ENCODE assay signal across 1 cellular context in the genomic region with DNA sequence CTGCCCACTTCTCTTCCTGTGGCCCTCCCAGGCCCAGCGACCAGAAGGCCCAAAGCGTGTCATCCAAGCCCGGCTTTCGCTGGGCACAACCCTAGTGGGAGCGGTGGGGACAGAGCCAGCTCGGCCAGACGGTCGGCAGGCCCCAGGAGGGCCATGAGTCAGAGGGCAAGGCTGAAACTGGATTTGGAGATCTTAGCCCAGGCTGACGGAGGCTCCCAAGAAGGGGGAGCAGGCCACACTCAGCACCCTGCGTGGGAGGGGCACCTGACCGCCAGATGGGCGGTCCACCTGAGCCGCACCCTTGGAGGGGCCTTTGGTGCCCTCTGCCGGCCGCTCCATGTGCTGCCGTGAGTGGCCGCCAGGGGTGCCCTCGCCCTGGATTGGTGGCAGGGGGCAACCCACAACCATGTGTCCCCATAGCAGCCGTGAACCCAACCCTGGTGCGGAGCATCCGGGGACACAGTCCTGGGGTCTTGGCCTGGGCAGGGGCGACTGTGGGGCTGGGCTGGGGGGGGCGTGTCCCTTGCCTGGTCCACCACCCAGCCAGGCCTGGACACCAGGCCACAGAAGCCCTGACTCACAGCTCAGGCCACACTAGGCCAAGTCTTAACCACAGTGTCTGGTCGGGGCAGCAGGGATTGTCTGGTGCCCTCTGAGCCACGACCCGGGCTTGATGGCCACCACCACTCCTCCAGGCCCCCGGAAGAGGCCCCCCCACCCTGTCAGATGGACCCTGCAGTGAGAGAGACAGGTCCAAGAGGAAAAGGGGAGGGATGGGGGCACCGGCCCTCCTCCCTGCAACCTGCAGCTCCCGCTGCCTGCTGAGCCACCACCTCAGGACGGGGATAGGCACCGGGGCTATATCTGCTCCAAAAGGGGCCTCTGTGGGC.
TF ChIP-seq lines count a peak whose summit lies in the region.

No MANE protein-coding gene starts in this region.

TF ChIP-seq in HepG2, 621 proteins besides CTCF, POLR2A, EP300 and RAD21 (continued from another document and continues in another):
- TF ChIP-seq HMGXB3 (CRISPR knock-in tag; IDR thresholded peaks at IDR 0.05; ENCODE audit: borderline replicate concordance), result no peak
- TF ChIP-seq, protein P1, sequence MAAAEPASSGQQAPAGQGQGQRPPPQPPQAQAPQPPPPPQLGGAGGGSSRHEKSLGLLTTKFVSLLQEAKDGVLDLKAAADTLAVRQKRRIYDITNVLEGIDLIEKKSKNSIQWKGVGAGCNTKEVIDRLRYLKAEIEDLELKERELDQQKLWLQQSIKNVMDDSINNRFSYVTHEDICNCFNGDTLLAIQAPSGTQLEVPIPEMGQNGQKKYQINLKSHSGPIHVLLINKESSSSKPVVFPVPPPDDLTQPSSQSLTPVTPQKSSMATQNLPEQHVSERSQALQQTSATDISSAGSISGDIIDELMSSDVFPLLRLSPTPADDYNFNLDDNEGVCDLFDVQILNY (CRISPR knock-in tag; conservative IDR thresholded peaks at IDR 0.05), result no peak
- peak; percentile 51; the same call in 1 of the 2 replicates for TF ChIP-seq MAZ (IDR thresholded peaks at IDR 0.05; ENCODE audit: borderline replicate concordance, low read depth, low read length)
- TF ChIP-seq MAZ (CRISPR knock-in tag; IDR thresholded peaks at IDR 0.05; ENCODE audit: low read depth), result peak; percentile 69
- TF ChIP-seq ZBTB46 (CRISPR knock-in tag; IDR thresholded peaks at IDR 0.05; ENCODE audit: borderline replicate concordance), result no peak
- no peak for TF ChIP-seq MXD4 (CRISPR knock-in tag; IDR thresholded peaks at IDR 0.05)
- no peak for TF ChIP-seq ZNF260 (CRISPR knock-in tag; IDR thresholded peaks at IDR 0.05; ENCODE audit: borderline replicate concordance, low read depth)
- no peak for TF ChIP-seq AFF4 (CRISPR knock-in tag; IDR thresholded peaks at IDR 0.05)
- TF ChIP-seq SIN3B (IDR thresholded peaks at IDR 0.05; ENCODE audit: low read length), result no peak
- no peak; the same call in 1 of the 2 replicates for TF ChIP-seq NFKBIZ (CRISPR knock-in tag; IDR thresholded peaks at IDR 0.05)
- peak; percentile 77; the same call in 1 of the 2 replicates for TF ChIP-seq ZNF354B (CRISPR knock-in tag; IDR thresholded peaks at IDR 0.05)
- no peak for TF ChIP-seq ZFP90 (CRISPR knock-in tag; IDR thresholded peaks at IDR 0.05; ENCODE audit: borderline replicate concordance)
- TF ChIP-seq GTF2F1 (IDR thresholded peaks at IDR 0.05; ENCODE audit: low read length), result no peak
- 0 out of 2 replicates have a peak, but pooled peaks have one; percentile 40 for TF ChIP-seq WIZ (CRISPR knock-in tag; IDR thresholded peaks at IDR 0.05)
- no peak for TF ChIP-seq ATRX (CRISPR knock-in tag; IDR thresholded peaks at IDR 0.05; ENCODE audit: borderline replicate concordance)
- peak; percentile 88; the same call in 1 of the 2 replicates for TF ChIP-seq KDM3A (CRISPR knock-in tag; IDR thresholded peaks at IDR 0.05; ENCODE audit: low read depth)
- TF ChIP-seq MED8 (CRISPR knock-in tag; IDR thresholded peaks at IDR 0.05; ENCODE audit: insufficient replicate concordance), result peak; percentile 52
- TF ChIP-seq GTF3A (CRISPR knock-in tag; conservative IDR thresholded peaks at IDR 0.05), result no peak
- no peak for TF ChIP-seq ASH2L (IDR thresholded peaks at IDR 0.05; ENCODE audit: insufficient read length, low read depth, low read length)
- no peak for TF ChIP-seq CENPBD1 (CRISPR knock-in tag; IDR thresholded peaks at IDR 0.05; ENCODE audit: borderline replicate concordance, low read depth)
- TF ChIP-seq HDAC1 (CRISPR knock-in tag; IDR thresholded peaks at IDR 0.05), result peak; percentile 47; the same call in 1 of the 2 replicates
- TF ChIP-seq ZNF674 (CRISPR knock-in tag; IDR thresholded peaks at IDR 0.05; ENCODE audit: low read depth), result no peak
- TF ChIP-seq, protein P2, sequence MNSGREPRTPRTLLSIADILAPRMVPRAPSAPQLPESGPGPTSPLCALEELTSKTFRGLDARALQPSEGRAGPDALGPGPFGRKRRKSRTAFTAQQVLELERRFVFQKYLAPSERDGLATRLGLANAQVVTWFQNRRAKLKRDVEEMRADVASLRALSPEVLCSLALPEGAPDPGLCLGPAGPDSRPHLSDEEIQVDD (CRISPR knock-in tag; IDR thresholded peaks at IDR 0.05; ENCODE audit: borderline replicate concordance), result no peak
- peak; percentile 68; the same call in 1 of the 2 replicates for TF ChIP-seq RELA (CRISPR knock-in tag; IDR thresholded peaks at IDR 0.05)
- TF ChIP-seq, protein P3, sequence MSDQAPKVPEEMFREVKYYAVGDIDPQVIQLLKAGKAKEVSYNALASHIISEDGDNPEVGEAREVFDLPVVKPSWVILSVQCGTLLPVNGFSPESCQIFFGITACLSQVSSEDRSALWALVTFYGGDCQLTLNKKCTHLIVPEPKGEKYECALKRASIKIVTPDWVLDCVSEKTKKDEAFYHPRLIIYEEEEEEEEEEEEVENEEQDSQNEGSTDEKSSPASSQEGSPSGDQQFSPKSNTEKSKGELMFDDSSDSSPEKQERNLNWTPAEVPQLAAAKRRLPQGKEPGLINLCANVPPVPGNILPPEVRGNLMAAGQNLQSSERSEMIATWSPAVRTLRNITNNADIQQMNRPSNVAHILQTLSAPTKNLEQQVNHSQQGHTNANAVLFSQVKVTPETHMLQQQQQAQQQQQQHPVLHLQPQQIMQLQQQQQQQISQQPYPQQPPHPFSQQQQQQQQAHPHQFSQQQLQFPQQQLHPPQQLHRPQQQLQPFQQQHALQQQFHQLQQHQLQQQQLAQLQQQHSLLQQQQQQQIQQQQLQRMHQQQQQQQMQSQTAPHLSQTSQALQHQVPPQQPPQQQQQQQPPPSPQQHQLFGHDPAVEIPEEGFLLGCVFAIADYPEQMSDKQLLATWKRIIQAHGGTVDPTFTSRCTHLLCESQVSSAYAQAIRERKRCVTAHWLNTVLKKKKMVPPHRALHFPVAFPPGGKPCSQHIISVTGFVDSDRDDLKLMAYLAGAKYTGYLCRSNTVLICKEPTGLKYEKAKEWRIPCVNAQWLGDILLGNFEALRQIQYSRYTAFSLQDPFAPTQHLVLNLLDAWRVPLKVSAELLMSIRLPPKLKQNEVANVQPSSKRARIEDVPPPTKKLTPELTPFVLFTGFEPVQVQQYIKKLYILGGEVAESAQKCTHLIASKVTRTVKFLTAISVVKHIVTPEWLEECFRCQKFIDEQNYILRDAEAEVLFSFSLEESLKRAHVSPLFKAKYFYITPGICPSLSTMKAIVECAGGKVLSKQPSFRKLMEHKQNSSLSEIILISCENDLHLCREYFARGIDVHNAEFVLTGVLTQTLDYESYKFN (CRISPR knock-in tag; conservative IDR thresholded peaks at IDR 0.05), result peak; percentile 47; the same call in 1 of the 2 replicates
- TF ChIP-seq RERE (CRISPR knock-in tag; IDR thresholded peaks at IDR 0.05; ENCODE audit: low read depth), result no peak; the same call in 1 of the 2 replicates
- no peak for TF ChIP-seq TBX3 (IDR thresholded peaks at IDR 0.05; ENCODE audit: borderline replicate concordance)
- TF ChIP-seq MLLT10 (CRISPR knock-in tag; IDR thresholded peaks at IDR 0.05), result no peak
